ENCODE assay signal across 24 cellular contexts in genomic region chr5:173826179-173826920, GRCh38.
DNase-seq lines count a peak whose midpoint lies in the region; ATAC-seq and TF ChIP-seq lines count a peak whose summit lies in the region.
"Had no signal": no experiment of that assay in that cellular context is flagged by ENCODE, and none has a peak within 500 bp of the region (broad histone marks: within the 10 kb centered on the region; RNA-seq: fewer than 3 reads in every experiment).

No MANE protein-coding gene starts in this region.

- H3K27ac Mint-ChIP-seq in naive B cell (peak overlapping the region in 4 of 6 donors; percentile 18 to 67 (median 29)), type B pancreatic cell (peak overlapping the region; percentile 14)
- H3K27ac Mint-ChIP-seq: CD4-positive, CD25-positive, alpha-beta regulatory T cell; T-helper 1 cell treated with Interleukin-12 subunit alpha and Interleukin-12 subunit beta and Interleukin-4 antibody, amounts not matched to agents 30 μg/mL and 1 μg/mL, for 36 hours had no signal

- H3K4me1 Mint-ChIP-seq in naive B cell (peaks cover 68 to 91% (median 69%) of the 10 kb centered on the region in 3 donors), type B pancreatic cell (ENCODE audit: unreplicated experiment) (peaks cover 36% of the 10 kb centered on the region)

- peaks cover 7 to 11% of the 10 kb centered on the region in 2 donors for H3K4me1 ChIP-seq in gastrocnemius medialis

- H3K27me3 ChIP-seq in gastrocnemius medialis, result no peaks in the 10 kb centered on the region
- H3K27me3 ChIP-seq: adrenal gland, SJSA1, suprapubic skin, vagina had no signal

- H3K9me3 Mint-ChIP-seq in naive B cell (peaks cover 0 to 7% (median 4%) of the 10 kb centered on the region in 7 donors), type B pancreatic cell (peaks cover 6% of the 10 kb centered on the region)

- no peaks in the 10 kb centered on the region for H3K9me3 ChIP-seq in gastrocnemius medialis
- H3K9me3 ChIP-seq: adrenal gland, SJSA1, suprapubic skin, vagina had no signal

- in situ Hi-C loops in gastrocnemius medialis (cut with MboI; ENCODE audit: low sequenced_read_pairs in 4 of 4), result no loop called here

- TF ChIP-seq CTCF in type B pancreatic cell (conservative IDR thresholded peaks at IDR 0.05) (no peak), gastrocnemius medialis (IDR thresholded peaks at IDR 0.05 in 4 of 5, conservative IDR thresholded peaks at IDR 0.05 in 1 of 5) (no peak)

- H3K36me3 Mint-ChIP-seq in naive B cell (peaks cover 0 to 8% of the 10 kb centered on the region in 2 donors), type B pancreatic cell (peaks cover 7% of the 10 kb centered on the region)

- H3K4me3 Mint-ChIP-seq in naive B cell (no peak overlapping the region), type B pancreatic cell (no peak overlapping the region)
- H3K4me3 Mint-ChIP-seq: CD4-positive, CD25-positive, alpha-beta regulatory T cell; stimulated activated memory B cell treated with anti-CD40 and anti-IgM and Interleukin-4, amounts not matched to agents 10 μg/mL and 1 μg/mL and 100 μg/mL, for 72 hours; T-helper 1 cell treated with Interleukin-12 subunit alpha and Interleukin-12 subunit beta and Interleukin-4 antibody, amounts not matched to agents 30 μg/mL and 1 μg/mL, for 36 hours had no signal

- H3K27me3 Mint-ChIP-seq in naive B cell (no peaks in the 10 kb centered on the region), type B pancreatic cell (peaks cover 3% of the 10 kb centered on the region)
- H3K27me3 Mint-ChIP-seq: stimulated activated memory B cell treated with anti-CD40 and anti-IgM and Interleukin-4, amounts not matched to agents 10 μg/mL and 1 μg/mL and 100 μg/mL, for 72 hours had no signal

- TF ChIP-seq POLR2A in gastrocnemius medialis (IDR thresholded peaks at IDR 0.05), result no peak
- TF ChIP-seq POLR2A in erythroblast (IDR thresholded peaks at IDR 0.05; ENCODE audit: low read length), result no peak

- peak; percentile 23 for DNase-seq in NCI-H2227 treated with DMSO at 0.1 percent for 48 hours (lab: John Stamatoyannopoulos, UW)
- DNase-seq in globus pallidus (ENCODE audit: low spot score), result peak; percentile 10
- no peak for DNase-seq in naive B cell
- no peak for DNase-seq in type B pancreatic cell (ENCODE audit: extremely low spot score, unreplicated experiment)
- DNase-seq in gastrocnemius medialis, result no peak
- no peak for DNase-seq in activated naive CD4-positive, alpha-beta T cell treated with anti-CD3 and anti-CD28 coated beads, Interleukin-2, amount 50 U/mL, for 16 hours
- DNase-seq in erythroblast (lab: John Stamatoyannopoulos, UW), result no peak
- DNase-seq: activated CD8-positive, alpha-beta memory T cell treated with anti-CD3 and anti-CD28 coated beads for 24 hours; activated T-cell treated with anti-CD3 and anti-CD28 coated beads, Interleukin-2, amount 50 U/mL, for 1 hour; adrenal gland; CD4-positive, CD25-positive, alpha-beta regulatory T cell; effector memory CD4-positive, alpha-beta T cell; foreskin fibroblast; hypothalamus; NCI-H1436 treated with DMSO at 0.1 percent for 48 hours; NCI-H526; retina; stimulated activated CD4-positive, alpha-beta T cell treated with anti-CD3 and anti-CD28 coated beads, Interleukin-4, amount 100 ng/mL, for 1 hour had no signal

- intact Hi-C loops in gastrocnemius medialis (cut with DNase I; ENCODE audit: low total_unique reads), result no loop called here

- H3K36me3 ChIP-seq in gastrocnemius medialis, result no peaks in the 10 kb centered on the region
- H3K36me3 ChIP-seq: adrenal gland, SJSA1, suprapubic skin, vagina had no signal

- no peak overlapping the region for H3K4me3 ChIP-seq in gastrocnemius medialis
- H3K4me3 ChIP-seq: adrenal gland, lung, SJSA1, suprapubic skin, vagina had no signal

- ATAC-seq in naive B cell (ENCODE audit: low read depth in 2 of 2), result no peak
- ATAC-seq in gastrocnemius medialis, result no peak
- ATAC-seq: stimulated activated memory B cell treated with anti-CD40 and anti-IgM and Interleukin-4, amounts not matched to agents 10 μg/mL and 1 μg/mL and 100 μg/mL, for 72 hours had no signal

- H3K27ac ChIP-seq in gastrocnemius medialis, result no peak overlapping the region
- H3K27ac ChIP-seq: SJSA1, suprapubic skin, vagina had no signal

Comparison
In these comparisons a context has a peak if more than half of its experiments do, and no peak if none do; other contexts are left out.
1. DNase-seq: peak in NCI-H2227 treated with DMSO at 0.1 percent for 48 hours (single experiment) and globus pallidus (single experiment); none in naive B cell (single experiment), type B pancreatic cell (single experiment), gastrocnemius medialis (0 of 2), activated naive CD4-positive, alpha-beta T cell treated with anti-CD3 and anti-CD28 coated beads, Interleukin-2, amount 50 U/mL, for 16 hours (single experiment) and erythroblast (0 of 2).